In genomic region chr6:44246663-44247337, GRCh38 we compare ENCODE assay signal across 8 cellular contexts. TPM values are rescaled to one million over a fixed set of nuclear protein-coding genes. Genes with fewer than 3 reads are reported as not detected.
DNase-seq lines count a peak whose midpoint lies in the region; ATAC-seq and TF ChIP-seq lines count a peak whose summit lies in the region.

Gene HSP90AB1, plus strand, starts transcription at chr6:44247101. Its CDS starts 1,529 bp downstream, at chr6:44248630.

- peak within 1 kb of the TSS; percentile 85 for H3K9ac ChIP-seq in IMR-90 (ENCODE audit: low read depth, low read length)

- H3K27ac ChIP-seq in IMR-90 (ENCODE audit: insufficient read depth, low read length) (peak within 1 kb of the TSS; percentile 83), OCI-LY7 (ENCODE audit: low read depth, low read length, poor library complexity, severe bottlenecking) (peak within 1 kb of the TSS; percentile 81), epithelial cell of prostate (peak within 1 kb of the TSS; percentile 91)

- H2BK20ac ChIP-seq in IMR-90 (ENCODE audit: low read depth, low read length), result no peak within 1 kb of the TSS

- no peak for TF ChIP-seq RAD21 in IMR-90 (IDR thresholded peaks at IDR 0.05; ENCODE audit: low read length)

- H3K9me1 ChIP-seq in IMR-90 (ENCODE audit: insufficient read depth, low read length), result peaks cover 18% of the 10 kb centered on the region

- H3K36me3 ChIP-seq in IMR-90 (ENCODE audit: control insufficient read depth, insufficient read depth, low read length), result peaks cover 26% of the 10 kb centered on the region
- peaks cover 49% of the 10 kb centered on the region for H3K36me3 ChIP-seq in OCI-LY7 (ENCODE audit: insufficient read depth, low read length)

- H3K4me1 ChIP-seq in IMR-90 (ENCODE audit: control insufficient read depth, insufficient read depth, low read length) (peaks cover 5% of the 10 kb centered on the region), OCI-LY7 (ENCODE audit: insufficient read depth, low read length, poor library complexity, severe bottlenecking) (peaks cover 45% of the 10 kb centered on the region)

- peak within 1 kb of the TSS; percentile 75 for H2BK120ac ChIP-seq in IMR-90 (ENCODE audit: low read depth, low read length)

- DNase-seq in DMS153 (lab: John Stamatoyannopoulos, UW) (peak; percentile 97), IMR-90 (peak; percentile 98), OCI-LY7 (ENCODE audit: low spot score) (peak; percentile 99), activated T-cell treated with anti-CD3 and anti-CD28 coated beads for 4 hours (peak; percentile 97), epithelial cell of prostate (ENCODE audit: low read depth, low spot score) (peak; percentile 99), mucosa of gallbladder (ENCODE audit: low spot score) (peak; percentile 98)
- DNase-seq in stimulated activated CD8-positive, alpha-beta memory T cell treated with anti-CD3 and anti-CD28 coated beads, Interleukin-4, amount 100 ng/mL, for 24 hours (ENCODE audit: low read depth), result peak; percentile 92

- H4K20me1 ChIP-seq in IMR-90 (ENCODE audit: insufficient read depth, low read length) (peaks cover 49% of the 10 kb centered on the region), OCI-LY7 (ENCODE audit: insufficient read depth, low read length) (peaks cover 45% of the 10 kb centered on the region)

- peaks cover 50% of the 10 kb centered on the region for H3K79me2 ChIP-seq in OCI-LY7 (ENCODE audit: insufficient read depth, low read depth, low read length)

- peaks cover 12 to 52% of the 10 kb centered on the region in 2 experiments for H3K79me1 ChIP-seq in IMR-90 (ENCODE audit: low read depth in 1 of 2, low read length in 2 of 2)

- peak within 1 kb of the TSS; percentile 87 for H4K5ac ChIP-seq in IMR-90 (ENCODE audit: low read depth, low read length)

- H3K4ac ChIP-seq in IMR-90 (ENCODE audit: low read depth, low read length), result peak within 1 kb of the TSS; percentile 100

- TF ChIP-seq POLR2A in IMR-90 (IDR thresholded peaks at IDR 0.05; ENCODE audit: low read depth, low read length), result peak; percentile 100

- peak within 1 kb of the TSS; percentile 99 for H3K56ac ChIP-seq in IMR-90 (ENCODE audit: extremely low read depth, insufficient read depth, low read length)

- TF ChIP-seq CTCF in IMR-90 (conservative IDR thresholded peaks at IDR 0.05; ENCODE audit: low read depth, low read length) (no peak), OCI-LY7 (conservative IDR thresholded peaks at IDR 0.05; ENCODE audit: low read length) (no peak)

- H2BK15ac ChIP-seq in IMR-90 (ENCODE audit: low read depth, low read length), result peak within 1 kb of the TSS; percentile 37; the same call in 2 of the 3 replicates

- peak within 1 kb of the TSS; percentile 60 to 93 for H4K8ac ChIP-seq in IMR-90 (ENCODE audit: low read depth in 2 of 2, low read length in 2 of 2)

- H3K9me2 ChIP-seq in OCI-LY7 (ENCODE audit: insufficient read depth, low read length), result no peaks in the 10 kb centered on the region

- in situ Hi-C loops in IMR-90 (cut with MboI; ENCODE audit: low sequenced_read_pairs), result no loop called here

- H2BK5ac ChIP-seq in IMR-90 (ENCODE audit: low read depth, low read length, poor library complexity, severe bottlenecking), result peak within 1 kb of the TSS; percentile 93

- CTCF ChIA-PET in IMR-90 (lab: Yijun Ruan, JAX) (interaction anchor here (0.8 kb wide), 1 partner anchor 25 kb away, joined by 3 read pairs; no protein-coding TSS in a partner anchor), OCI-LY7 (lab: Charles Lee; ENCODE audit: unreplicated experiment) (interaction anchor here (0.6 to 1.9 kb wide), 3 partner anchors 11 to 22 kb away, joined by 3 to 10 read pairs (median 3); no protein-coding TSS in a partner anchor)

- dilution Hi-C loops in IMR-90 (cut with HindIII; ENCODE audit: low sequenced_read_pairs, unreplicated experiment), result no loop called here

- peak within 1 kb of the TSS; percentile 100 for H2AK9ac ChIP-seq in IMR-90 (replicated peaks; ENCODE audit: low read depth, low read length, poor library complexity)

- peak within 1 kb of the TSS; percentile 78 for H3K18ac ChIP-seq in IMR-90 (ENCODE audit: low read depth, low read length)

- BruUV-seq in IMR-90 (replicated peaks; lab: Mats Ljungman, UMichigan), result no TSS peak
- BruUV-seq in OCI-LY7 (replicated peaks; lab: Mats Ljungman, UMichigan), result no TSS peak

- no peaks in the 10 kb centered on the region for H3K27me3 ChIP-seq in IMR-90 (ENCODE audit: control insufficient read depth, insufficient read depth, low read length)

- no peaks in the 10 kb centered on the region for H3K9me3 ChIP-seq in IMR-90 (ENCODE audit: control insufficient read depth, insufficient read depth, low read length)
- no peaks in the 10 kb centered on the region for H3K9me3 ChIP-seq in OCI-LY7 (ENCODE audit: low read length)

- ATAC-seq in GM21529 (IDR thresholded peaks at IDR 0.05; ENCODE audit: unreplicated experiment), result peak; percentile 54
- peak; percentile 75 for ATAC-seq in IMR-90 (ENCODE audit: low read depth)

- intact Hi-C loops in IMR-90 (cut with micrococcal nuclease), result no loop called here
- intact Hi-C loops in OCI-LY7 (cut with micrococcal nuclease; ENCODE audit: unreplicated experiment), result loop anchor here (1.0 to 2.0 kb wide), 3 partner anchors 18 to 120 kb away; partner anchors contain the start of gene SLC29A1

- POLR2A ChIA-PET in IMR-90 (lab: Charles Lee; ENCODE audit: unreplicated experiment), result interaction anchor here (0.5 to 3.0 kb wide), 4 partner anchors 8 to 12 kb away, joined by 4 to 27 read pairs (median 9); partner anchors contain the start of gene SLC35B2
- POLR2A ChIA-PET in OCI-LY7 (lab: Charles Lee), result interaction anchor here (0.6 to 3.5 kb wide), 6 partner anchors 10 to 534 kb away, joined by 3 to 22 read pairs (median 4); partner anchors contain the start of gene SLC35B2

- peak within 1 kb of the TSS; percentile 94 for H2AK5ac ChIP-seq in IMR-90 (ENCODE audit: low read depth, low read length)

- peak within 1 kb of the TSS; percentile 93 for H4K91ac ChIP-seq in IMR-90 (ENCODE audit: insufficient read depth, low read depth, low read length)

- H3K4me2 ChIP-seq in IMR-90 (ENCODE audit: low read depth, low read length) (peak within 1 kb of the TSS; percentile 89), OCI-LY7 (ENCODE audit: low read length) (peak within 1 kb of the TSS; percentile 98)

- WGBS in IMR-90 (ENCODE audit: extremely low coverage in 2 of 2, insufficient read length in 1 of 2), 2 experiments, result 0% methylated on average over 7 of the region's 34 CpGs; no CpG with 5 or more reads in 1 of the 2 experiments

- H3K14ac ChIP-seq in IMR-90 (replicated peaks; ENCODE audit: low read depth, low read length), result peak within 1 kb of the TSS; percentile 100

- peak within 1 kb of the TSS; percentile 100 for H2AFZ ChIP-seq in IMR-90 (replicated peaks; ENCODE audit: low read length, poor library complexity)
- H2AFZ ChIP-seq in OCI-LY7 (ENCODE audit: low read length), result peak within 1 kb of the TSS; percentile 67; the same call in 1 of the 2 replicates

- H3K23ac ChIP-seq in IMR-90 (ENCODE audit: low read depth, low read length), result peak within 1 kb of the TSS; percentile 97

- H3K4me3 ChIP-seq in IMR-90 (ENCODE audit: insufficient read depth, low read depth, low read length) (peak within 1 kb of the TSS; percentile 85), OCI-LY7 (ENCODE audit: low read depth, low read length, poor library complexity, severe bottlenecking) (peak within 1 kb of the TSS; percentile 93)

TF ChIP-seq in IMR-90, 13 proteins besides CTCF, POLR2A, EP300 and RAD21:
- TF ChIP-seq FOS (IDR thresholded peaks at IDR 0.05; ENCODE audit: low read depth, low read length) (no peak), BHLHE40 (IDR thresholded peaks at IDR 0.05; ENCODE audit: low read depth, low read length) (peak; percentile 65; the same call in 1 of the 2 replicates), MAZ (IDR thresholded peaks at IDR 0.05; ENCODE audit: borderline replicate concordance, low read depth, low read length) (peak; percentile 71; the same call in 1 of the 2 replicates), NFE2L2 (IDR thresholded peaks at IDR 0.05; ENCODE audit: low read depth, low read length) (no peak), CHD1 (IDR thresholded peaks at IDR 0.05; ENCODE audit: low read depth, low read length) (peak; percentile 99), MAFK (IDR thresholded peaks at IDR 0.05; ENCODE audit: low read depth, low read length) (no peak), MXI1 (IDR thresholded peaks at IDR 0.05; ENCODE audit: borderline replicate concordance, low read depth, low read length) (no peak)
- TF ChIP-seq, protein P1, sequence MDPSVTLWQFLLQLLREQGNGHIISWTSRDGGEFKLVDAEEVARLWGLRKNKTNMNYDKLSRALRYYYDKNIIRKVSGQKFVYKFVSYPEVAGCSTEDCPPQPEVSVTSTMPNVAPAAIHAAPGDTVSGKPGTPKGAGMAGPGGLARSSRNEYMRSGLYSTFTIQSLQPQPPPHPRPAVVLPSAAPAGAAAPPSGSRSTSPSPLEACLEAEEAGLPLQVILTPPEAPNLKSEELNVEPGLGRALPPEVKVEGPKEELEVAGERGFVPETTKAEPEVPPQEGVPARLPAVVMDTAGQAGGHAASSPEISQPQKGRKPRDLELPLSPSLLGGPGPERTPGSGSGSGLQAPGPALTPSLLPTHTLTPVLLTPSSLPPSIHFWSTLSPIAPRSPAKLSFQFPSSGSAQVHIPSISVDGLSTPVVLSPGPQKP (IDR thresholded peaks at IDR 0.05; ENCODE audit: borderline replicate concordance, low read depth, low read length), result no peak

RNA-seq across cellular contexts. Expression of gene HSP90AB1, which starts in this region (rescaled TPM):
- total RNA-seq in IMR-90 (2012; rRNA removed), result 1,307 and 1,440 TPM in 2 replicates
- polyA plus RNA-seq in IMR-90 (2012; rRNA removed), result 771 and 887 TPM in 2 replicates
- polyA plus RNA-seq in IMR-90 (2012; cell fraction: cytosol; rRNA removed), result 246 and 656 TPM in 2 replicates
- 158 and 414 TPM in 2 replicates for polyA plus RNA-seq in IMR-90 (2012; cell fraction: nucleus; rRNA removed; ENCODE audit: low replicate concordance)
- total RNA-seq in OCI-LY7 (2014; rRNA removed; shearing (Covaris generic)), result 911 and 1,004 TPM in 2 replicates
- 1,055 and 1,282 TPM in 2 replicates for total RNA-seq in OCI-LY7 (2022)
- total RNA-seq in mucosa of gallbladder, result 893 TPM

Comparison
In these comparisons a context has a peak if more than half of its experiments do, and no peak if none do; other contexts are left out.
1. Peak in every context shown above with its lines: DNase-seq, ATAC-seq, H3K4me3 ChIP-seq and H3K27ac ChIP-seq.